ENCODE assay signal across 20 cellular contexts in genomic region chr7:119826547-119826946, GRCh38.
DNase-seq lines count a peak whose midpoint lies in the region; ATAC-seq, FAIRE-seq and TF ChIP-seq lines count a peak whose summit lies in the region.
"Had no signal": no experiment of that assay in that cellular context is flagged by ENCODE, and none has a peak within 500 bp of the region (broad histone marks: within the 10 kb centered on the region; RNA-seq: fewer than 3 reads in every experiment).

No MANE protein-coding gene starts in this region.

- H2AFZ ChIP-seq in IMR-90 (replicated peaks; ENCODE audit: low read length, poor library complexity), result no peak overlapping the region
- no peak overlapping the region for H2AFZ ChIP-seq in K562 (ENCODE audit: low read depth, low read length)

- H4K91ac ChIP-seq in IMR-90 (ENCODE audit: insufficient read depth, low read depth, low read length), result no peak overlapping the region

- no peak overlapping the region for H3K18ac ChIP-seq in IMR-90 (ENCODE audit: low read depth, low read length)

- no peak overlapping the region for H2AK9ac ChIP-seq in IMR-90 (replicated peaks; ENCODE audit: low read depth, low read length, poor library complexity)

- 0 out of 2 replicates have a peak, but pooled peaks cover 2% of the 10 kb centered on the region for H3K9me3 ChIP-seq in IMR-90 (ENCODE audit: control insufficient read depth, insufficient read depth, low read length)
- H3K9me3 ChIP-seq in K562 (replicated peaks; ENCODE audit: control insufficient read depth, insufficient read depth, low read depth, low read length), result no peaks in the 10 kb centered on the region
- H3K9me3 ChIP-seq: A549, Caco-2 had no signal

- TF ChIP-seq RAD21 in IMR-90 (IDR thresholded peaks at IDR 0.05; ENCODE audit: low read length) (no peak), K562 (CRISPR knock-in tag; conservative IDR thresholded peaks at IDR 0.05 in 1 of 2, IDR thresholded peaks at IDR 0.05 in 1 of 2) (no peak)

- no CpG with 5 or more reads among the region's 1 CpG for WGBS in IMR-90 (ENCODE audit: extremely low coverage in 2 of 2, insufficient read length in 1 of 2), 2 experiments
- 67% methylated on average over 1 of the region's 1 CpG for WGBS in K562 (ENCODE audit: insufficient coverage, low coverage, missing lambda C conversion rate)

- FAIRE-seq in A204.1 (lab: Jason Lieb, UNC) (peak; percentile 69), K562 (lab: Jason Lieb, UNC) (no peak)
- FAIRE-seq: A549, D721Med, GM12891, GM18507 had no signal

- DNase-seq in IMR-90 (no peak), K562 (ENCODE audit: extremely low read depth in 1 of 4, low spot score in 3 of 4) (no peak), NCI-H1092 treated with DMSO at 0.1 percent for 48 hours (lab: John Stamatoyannopoulos, UW) (no peak), NCI-H1048 (lab: John Stamatoyannopoulos, UW) (no peak)
- DNase-seq: 8988T; AML-193; Caco-2; Calu3; CD4-positive, alpha-beta T cell; CD8-positive, alpha-beta T cell; DMS79 treated with DMSO at 0.1 percent for 48 hours; GF-D8 had no signal

- H2AK5ac ChIP-seq in IMR-90 (ENCODE audit: low read depth, low read length), result no peak overlapping the region

- no TSS peak for BruUV-seq in IMR-90 (replicated peaks; lab: Mats Ljungman, UMichigan)
- no TSS peak for BruUV-seq in K562 (replicated peaks; lab: Mats Ljungman, UMichigan)

- intact Hi-C loops in IMR-90 (cut with micrococcal nuclease) (no loop called here), K562 (cut with micrococcal nuclease) (no loop called here)

- H3K4me2 ChIP-seq in IMR-90 (ENCODE audit: low read depth, low read length), result no peak overlapping the region
- no peak overlapping the region for H3K4me2 ChIP-seq in K562 (ENCODE audit: insufficient read depth, low read length)
- H3K4me2 ChIP-seq: A549; BLaER1 treated with 17β-estradiol and CSF1 and Interleukin-3, amounts not matched to agents 10 nM and 100 nM had no signal

- H3K4me3 ChIP-seq in IMR-90 (ENCODE audit: insufficient read depth, low read depth, low read length), result no peak overlapping the region
- H3K4me3 ChIP-seq in K562, result no peak overlapping the region
- H3K4me3 ChIP-seq: A549; BLaER1 treated with 17β-estradiol and CSF1 and Interleukin-3, amounts not matched to agents 10 nM and 100 nM had no signal

- no peak overlapping the region for H3K14ac ChIP-seq in IMR-90 (replicated peaks; ENCODE audit: low read depth, low read length)

- TF ChIP-seq POLR2A in IMR-90 (IDR thresholded peaks at IDR 0.05; ENCODE audit: low read depth, low read length), result no peak
- TF ChIP-seq POLR2A in K562 (conservative IDR thresholded peaks at IDR 0.05), result no peak

- no peak overlapping the region for H2BK20ac ChIP-seq in IMR-90 (ENCODE audit: low read depth, low read length)

- no peak overlapping the region for H4K8ac ChIP-seq in IMR-90 (ENCODE audit: low read depth in 2 of 2, low read length in 2 of 2)

- no peak overlapping the region for H3K4ac ChIP-seq in IMR-90 (ENCODE audit: low read depth, low read length)

- no peak for ATAC-seq in IMR-90 (ENCODE audit: low read depth)
- no peak for ATAC-seq in K562
- no peak for ATAC-seq in GM21723 (IDR thresholded peaks at IDR 0.05; ENCODE audit: unreplicated experiment)
- ATAC-seq: A549; CD8-positive, alpha-beta T cell had no signal

- H3K9me1 ChIP-seq in IMR-90 (ENCODE audit: insufficient read depth, low read length) (no peaks in the 10 kb centered on the region), K562 (ENCODE audit: control insufficient read depth, insufficient read depth, low read length) (no peaks in the 10 kb centered on the region)

- no peak overlapping the region for H2BK15ac ChIP-seq in IMR-90 (ENCODE audit: low read depth, low read length)

- no peak overlapping the region for H2BK5ac ChIP-seq in IMR-90 (ENCODE audit: low read depth, low read length, poor library complexity, severe bottlenecking)

- H3K27me3 ChIP-seq in IMR-90 (ENCODE audit: control insufficient read depth, insufficient read depth, low read length), result no peaks in the 10 kb centered on the region
- H3K27me3 ChIP-seq in K562 (ENCODE audit: control insufficient read depth in 2 of 2, insufficient read depth in 2 of 2, low read length in 2 of 2), result no peaks in the 10 kb centered on the region
- H3K27me3 ChIP-seq: BLaER1 treated with 17β-estradiol and CSF1 and Interleukin-3, amounts not matched to agents 10 nM and 100 nM had no signal

- H3K79me2 ChIP-seq in K562 (ENCODE audit: control insufficient read depth, insufficient read depth, low read length), result peaks cover 37% of the 10 kb centered on the region

- H3K27ac ChIP-seq in IMR-90 (ENCODE audit: insufficient read depth, low read length) (no peak overlapping the region), K562 (ENCODE audit: extremely low read depth, low read depth, low read length) (no peak overlapping the region)
- H3K27ac ChIP-seq: A549; BLaER1 treated with 17β-estradiol and CSF1 and Interleukin-3, amounts not matched to agents 10 nM and 100 nM; C4-2B had no signal

- no peak overlapping the region for H4K5ac ChIP-seq in IMR-90 (ENCODE audit: low read depth, low read length)

- dilution Hi-C loops in IMR-90 (cut with HindIII; ENCODE audit: low sequenced_read_pairs, unreplicated experiment), result no loop called here

- POLR2A ChIA-PET in IMR-90 (lab: Charles Lee; ENCODE audit: unreplicated experiment) (no interaction called here), K562 (lab: Yijun Ruan, JAX) (interaction anchor here (0.8 kb wide), 1 partner anchor 11 kb away, joined by 3 read pairs; no protein-coding TSS in a partner anchor)

- H3K56ac ChIP-seq in IMR-90 (ENCODE audit: extremely low read depth, insufficient read depth, low read length), result no peak overlapping the region

- H4K20me1 ChIP-seq in IMR-90 (ENCODE audit: insufficient read depth, low read length), result no peaks in the 10 kb centered on the region
- no peaks in the 10 kb centered on the region for H4K20me1 ChIP-seq in K562 (replicated peaks; ENCODE audit: control insufficient read depth, insufficient read depth, low read length)
- H4K20me1 ChIP-seq: BLaER1 treated with 17β-estradiol and CSF1 and Interleukin-3, amounts not matched to agents 10 nM and 100 nM had no signal

- H3K36me3 ChIP-seq in IMR-90 (ENCODE audit: control insufficient read depth, insufficient read depth, low read length), result no peaks in the 10 kb centered on the region
- H3K36me3 ChIP-seq in K562 (ENCODE audit: control insufficient read depth, insufficient read depth, low read length), result peaks cover 28% of the 10 kb centered on the region
- H3K36me3 ChIP-seq: BLaER1 treated with 17β-estradiol and CSF1 and Interleukin-3, amounts not matched to agents 10 nM and 100 nM had no signal

- H3K79me1 ChIP-seq in IMR-90 (ENCODE audit: low read depth in 1 of 2, low read length in 2 of 2), result no peaks in the 10 kb centered on the region

- H2BK120ac ChIP-seq in IMR-90 (ENCODE audit: low read depth, low read length), result no peak overlapping the region

- CTCF ChIA-PET in IMR-90 (lab: Yijun Ruan, JAX), result no interaction called here
- CTCF ChIA-PET in K562 (lab: Yijun Ruan, JAX; ENCODE audit: low intra/inter-chr PET ratio), result no interaction called here

- H3K9ac ChIP-seq in IMR-90 (ENCODE audit: low read depth, low read length), result no peak overlapping the region
- no peak overlapping the region for H3K9ac ChIP-seq in K562 (ENCODE audit: insufficient read depth in 1 of 2, low read depth in 2 of 2, low read length in 2 of 2)
- H3K9ac ChIP-seq: BLaER1 treated with 17β-estradiol and CSF1 and Interleukin-3, amounts not matched to agents 10 nM and 100 nM had no signal

- H3K4me1 ChIP-seq in IMR-90 (ENCODE audit: control insufficient read depth, insufficient read depth, low read length) (no peaks in the 10 kb centered on the region), K562 (replicated peaks in 1 of 2; ENCODE audit: control insufficient read depth in 2 of 2, insufficient read depth in 2 of 2, low read length in 2 of 2) (no peaks in the 10 kb centered on the region)
- H3K4me1 ChIP-seq: A549; BLaER1 treated with 17β-estradiol and CSF1 and Interleukin-3, amounts not matched to agents 10 nM and 100 nM; Caco-2 had no signal

- in situ Hi-C loops in IMR-90 (cut with MboI; ENCODE audit: low sequenced_read_pairs), result no loop called here
- in situ Hi-C loops in K562 (cut with MboI), result no loop called here

- TF ChIP-seq CTCF in IMR-90 (conservative IDR thresholded peaks at IDR 0.05; ENCODE audit: low read depth, low read length) (no peak), K562 (IDR thresholded peaks at IDR 0.05 in 2 of 3, conservative IDR thresholded peaks at IDR 0.05 in 1 of 3; ENCODE audit: insufficient read depth in 2 of 3, low read depth in 1 of 3, low read length in 3 of 3) (no peak)

- TF ChIP-seq EP300 in K562 (IDR thresholded peaks at IDR 0.05; ENCODE audit: low read length), result no peak

- no peak overlapping the region for H3K23ac ChIP-seq in IMR-90 (ENCODE audit: low read depth, low read length)

TF ChIP-seq in IMR-90, 13 proteins besides CTCF, POLR2A, EP300 and RAD21:
- TF ChIP-seq CEBPB (IDR thresholded peaks at IDR 0.05; ENCODE audit: low read depth, low read length) (peak; percentile 72), USF2 (IDR thresholded peaks at IDR 0.05; ENCODE audit: low read depth, low read length) (no peak)

TF ChIP-seq in K562, 482 proteins besides CTCF, POLR2A, EP300 and RAD21 (continues in another document):
- TF ChIP-seq ZNF398 (CRISPR knock-in tag; IDR thresholded peaks at IDR 0.05) (no peak), E2F5 (CRISPR knock-in tag; IDR thresholded peaks at IDR 0.05) (no peak), JUN (IDR thresholded peaks at IDR 0.05; ENCODE audit: borderline replicate concordance, low read depth, low read length) (no peak), JUN (CRISPR knock-in tag; IDR thresholded peaks at IDR 0.05; ENCODE audit: borderline replicate concordance) (no peak)
